ENCODE assay signal across 12 cellular contexts in the genomic region with DNA sequence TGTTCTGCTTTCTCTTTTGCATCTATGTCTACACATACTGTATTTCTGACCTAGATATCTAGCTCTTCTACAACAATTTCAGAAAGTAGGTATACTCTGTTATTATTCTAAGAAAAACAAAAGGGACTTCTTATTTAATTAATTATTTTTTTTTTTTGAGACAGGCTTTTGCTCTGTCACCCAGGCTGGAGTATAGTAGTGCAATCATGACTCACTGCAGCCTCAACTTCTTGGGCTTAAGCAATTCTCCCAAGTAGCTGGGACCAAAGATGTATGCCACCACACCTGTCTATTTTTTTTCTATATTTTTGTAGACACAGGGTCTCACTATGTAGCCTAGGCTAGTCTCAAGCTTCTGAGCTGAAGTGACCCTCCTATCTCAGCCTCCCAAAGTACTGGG.
A peak's percentile ranks its signal among the peaks of the same experiment; 100 is the strongest.
DNase-seq lines count a peak whose midpoint lies in the region; ATAC-seq and TF ChIP-seq lines count a peak whose summit lies in the region.
"Had no signal": no experiment of that assay in that cellular context is flagged by ENCODE, and none has a peak within 500 bp of the region (broad histone marks: within the 10 kb centered on the region; RNA-seq: fewer than 3 reads in every experiment).

No MANE protein-coding gene starts in this region.

- no peak overlapping the region for H2AFZ ChIP-seq in SK-N-SH (ENCODE audit: low read depth)
- H2AFZ ChIP-seq: parathyroid adenoma had no signal

- intact Hi-C loops in activated CD4-positive, alpha-beta T cell treated with anti-CD3 and anti-CD28 coated beads, Interleukin-2, amount 10 ng/mL, durations not matched to agents 24 days and 14 days (cut with micrococcal nuclease), result no loop called here

- peaks cover 25% of the 10 kb centered on the region for H3F3A ChIP-seq in SK-N-SH (replicated peaks; ENCODE audit: insufficient read depth)

- TF ChIP-seq EP300 in SK-N-SH (IDR thresholded peaks at IDR 0.05; ENCODE audit: borderline replicate concordance in 1 of 2, low read depth in 1 of 2, low read length in 1 of 2), result no peak

- no peak overlapping the region for H3K4me3 Mint-ChIP-seq in activated CD4-positive, alpha-beta T cell treated with anti-CD3 and anti-CD28 coated beads, Interleukin-2, amount 10 ng/mL, durations not matched to agents 24 days and 14 days
- H3K4me3 Mint-ChIP-seq in stimulated activated memory B cell treated with anti-CD40 and anti-IgM and Interleukin-4, amounts not matched to agents 10 μg/mL and 1 μg/mL and 100 μg/mL, for 72 hours, result no peak overlapping the region

- no peak for ATAC-seq in stimulated activated memory B cell treated with anti-CD40 and anti-IgM and Interleukin-4, amounts not matched to agents 10 μg/mL and 1 μg/mL and 100 μg/mL, for 72 hours

- peak overlapping the region; percentile 34 for H3K27ac Mint-ChIP-seq in activated CD4-positive, alpha-beta T cell treated with anti-CD3 and anti-CD28 coated beads, Interleukin-2, amount 10 ng/mL, durations not matched to agents 24 days and 14 days
- peak overlapping the region; percentile 13 for H3K27ac Mint-ChIP-seq in stimulated activated memory B cell treated with anti-CD40 and anti-IgM and Interleukin-4, amounts not matched to agents 10 μg/mL and 1 μg/mL and 100 μg/mL, for 72 hours

- H4K20me1 ChIP-seq in SK-N-SH (ENCODE audit: insufficient read depth), result peaks cover 69% of the 10 kb centered on the region

- peak overlapping the region in 1 of 2 experiments; percentile 56; a peak in 1 of 4 replicates for H3K27ac ChIP-seq in SK-N-SH (ENCODE audit: low read depth in 2 of 2, low read length in 1 of 2)
- H3K27ac ChIP-seq: parathyroid adenoma had no signal

- POLR2A ChIA-PET in SK-N-SH (lab: Yijun Ruan, JAX), result no interaction called here

- peaks cover 4 to 17% of the 10 kb centered on the region in 2 experiments for H3K36me3 ChIP-seq in SK-N-SH (replicated peaks in 1 of 2; ENCODE audit: control insufficient read depth in 1 of 2, insufficient read depth in 2 of 2, low read length in 1 of 2)

- H3K36me3 Mint-ChIP-seq in activated CD4-positive, alpha-beta T cell treated with anti-CD3 and anti-CD28 coated beads, Interleukin-2, amount 10 ng/mL, durations not matched to agents 24 days and 14 days (ENCODE audit: low read depth), result peaks cover 51% of the 10 kb centered on the region
- peaks cover 63% of the 10 kb centered on the region for H3K36me3 Mint-ChIP-seq in stimulated activated memory B cell treated with anti-CD40 and anti-IgM and Interleukin-4, amounts not matched to agents 10 μg/mL and 1 μg/mL and 100 μg/mL, for 72 hours

- H3K27me3 Mint-ChIP-seq in activated CD4-positive, alpha-beta T cell treated with anti-CD3 and anti-CD28 coated beads, Interleukin-2, amount 10 ng/mL, durations not matched to agents 24 days and 14 days, result no peaks in the 10 kb centered on the region
- H3K27me3 Mint-ChIP-seq in stimulated activated memory B cell treated with anti-CD40 and anti-IgM and Interleukin-4, amounts not matched to agents 10 μg/mL and 1 μg/mL and 100 μg/mL, for 72 hours, result no peaks in the 10 kb centered on the region

- H3K9me3 Mint-ChIP-seq in activated CD4-positive, alpha-beta T cell treated with anti-CD3 and anti-CD28 coated beads, Interleukin-2, amount 10 ng/mL, durations not matched to agents 24 days and 14 days, result no peaks in the 10 kb centered on the region
- peaks cover 5% of the 10 kb centered on the region for H3K9me3 Mint-ChIP-seq in stimulated activated memory B cell treated with anti-CD40 and anti-IgM and Interleukin-4, amounts not matched to agents 10 μg/mL and 1 μg/mL and 100 μg/mL, for 72 hours

- CTCF ChIA-PET in SK-N-SH (lab: Yijun Ruan, JAX), result interaction anchor here (1.4 to 1.9 kb wide), 3 partner anchors 45 to 216 kb away, joined by 3 to 9 read pairs (median 3); no protein-coding TSS in a partner anchor

- H3K4me2 ChIP-seq in SK-N-SH, result 0 out of 2 replicates have a peak overlapping the region, but pooled peaks have one; percentile 5

- no peak for DNase-seq in activated CD4-positive, alpha-beta T cell treated with anti-CD3 and anti-CD28 coated beads, Interleukin-2, amount 10 ng/mL, durations not matched to agents 24 days and 14 days
- no peak for DNase-seq in activated CD4-positive, alpha-beta T cell treated with anti-CD3 and anti-CD28 coated beads, Interleukin-2, amount 50 U/mL, for 1 hour
- DNase-seq in SK-N-SH (no peak), fibroblast of gingiva (ENCODE audit: low read depth) (peak; percentile 57), AG08395 (ENCODE audit: low spot score) (no peak), NCI-H1436 treated with DMSO at 0.1 percent for 48 hours (lab: John Stamatoyannopoulos, UW) (no peak), mucosa of gallbladder (ENCODE audit: low spot score) (no peak)
- DNase-seq: activated effector memory CD4-positive, alpha-beta T cell treated with anti-CD3 and anti-CD28 coated beads, Interleukin-2, amount 50 U/mL, for 16 hours; glutamatergic neuron; RPMI8226 had no signal

- H3K79me2 ChIP-seq in SK-N-SH (ENCODE audit: insufficient read depth), result peaks cover 100% of the 10 kb centered on the region

- TF ChIP-seq RAD21 in SK-N-SH (IDR thresholded peaks at IDR 0.05; ENCODE audit: low read length), result no peak

- H3K9me2 ChIP-seq in SK-N-SH, result no peaks in the 10 kb centered on the region

- no peak overlapping the region for H3K4me3 ChIP-seq in SK-N-SH (ENCODE audit: low read depth in 2 of 2, low read length in 1 of 2)

- H3K27me3 ChIP-seq in SK-N-SH (ENCODE audit: insufficient read depth), result no peaks in the 10 kb centered on the region

- H3K9ac ChIP-seq in SK-N-SH, result no peak overlapping the region
- H3K9ac ChIP-seq: parathyroid adenoma had no signal

- peaks cover 50% of the 10 kb centered on the region for H3K4me1 Mint-ChIP-seq in activated CD4-positive, alpha-beta T cell treated with anti-CD3 and anti-CD28 coated beads, Interleukin-2, amount 10 ng/mL, durations not matched to agents 24 days and 14 days
- H3K4me1 Mint-ChIP-seq in stimulated activated memory B cell treated with anti-CD40 and anti-IgM and Interleukin-4, amounts not matched to agents 10 μg/mL and 1 μg/mL and 100 μg/mL, for 72 hours, result peaks cover 65% of the 10 kb centered on the region

- H3K4me1 ChIP-seq in SK-N-SH (ENCODE audit: control insufficient read depth in 1 of 2, insufficient read depth in 2 of 2, low read depth in 1 of 2, low read length in 1 of 2), result peaks cover 4 to 37% of the 10 kb centered on the region in 2 experiments; a peak in 3 of 4 replicates

- H3K9me3 ChIP-seq in SK-N-SH, result no peaks in the 10 kb centered on the region

- no peak for TF ChIP-seq CTCF in SK-N-SH (IDR thresholded peaks at IDR 0.05)

TF ChIP-seq in SK-N-SH, 30 proteins besides CTCF, POLR2A, EP300 and RAD21:
- TF ChIP-seq TAF1 (IDR thresholded peaks at IDR 0.05; ENCODE audit: borderline replicate concordance, low read depth, low read length) (no peak), RFX5 (IDR thresholded peaks at IDR 0.05; ENCODE audit: low read length) (no peak), CHD2 (IDR thresholded peaks at IDR 0.05; ENCODE audit: low read length, partially characterized antibody) (no peak), TEAD4 (IDR thresholded peaks at IDR 0.05; ENCODE audit: borderline replicate concordance, insufficient read depth) (no peak), MEF2A (IDR thresholded peaks at IDR 0.05; ENCODE audit: borderline replicate concordance, low read depth) (no peak), GABPA (IDR thresholded peaks at IDR 0.05; ENCODE audit: low read depth) (no peak), MXI1 (IDR thresholded peaks at IDR 0.05; ENCODE audit: low read depth, low read length) (no peak)
- TF ChIP-seq, protein P1, sequence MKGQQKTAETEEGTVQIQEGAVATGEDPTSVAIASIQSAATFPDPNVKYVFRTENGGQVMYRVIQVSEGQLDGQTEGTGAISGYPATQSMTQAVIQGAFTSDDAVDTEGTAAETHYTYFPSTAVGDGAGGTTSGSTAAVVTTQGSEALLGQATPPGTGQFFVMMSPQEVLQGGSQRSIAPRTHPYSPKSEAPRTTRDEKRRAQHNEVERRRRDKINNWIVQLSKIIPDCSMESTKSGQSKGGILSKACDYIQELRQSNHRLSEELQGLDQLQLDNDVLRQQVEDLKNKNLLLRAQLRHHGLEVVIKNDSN (IDR thresholded peaks at IDR 0.05; ENCODE audit: borderline replicate concordance, low read depth), result no peak
- TF ChIP-seq, protein P2, sequence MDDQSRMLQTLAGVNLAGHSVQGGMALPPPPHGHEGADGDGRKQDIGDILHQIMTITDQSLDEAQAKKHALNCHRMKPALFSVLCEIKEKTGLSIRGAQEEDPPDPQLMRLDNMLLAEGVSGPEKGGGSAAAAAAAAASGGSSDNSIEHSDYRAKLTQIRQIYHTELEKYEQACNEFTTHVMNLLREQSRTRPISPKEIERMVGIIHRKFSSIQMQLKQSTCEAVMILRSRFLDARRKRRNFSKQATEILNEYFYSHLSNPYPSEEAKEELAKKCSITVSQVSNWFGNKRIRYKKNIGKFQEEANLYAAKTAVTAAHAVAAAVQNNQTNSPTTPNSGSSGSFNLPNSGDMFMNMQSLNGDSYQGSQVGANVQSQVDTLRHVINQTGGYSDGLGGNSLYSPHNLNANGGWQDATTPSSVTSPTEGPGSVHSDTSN (IDR thresholded peaks at IDR 0.05), result no peak
- TF ChIP-seq, protein P3, sequence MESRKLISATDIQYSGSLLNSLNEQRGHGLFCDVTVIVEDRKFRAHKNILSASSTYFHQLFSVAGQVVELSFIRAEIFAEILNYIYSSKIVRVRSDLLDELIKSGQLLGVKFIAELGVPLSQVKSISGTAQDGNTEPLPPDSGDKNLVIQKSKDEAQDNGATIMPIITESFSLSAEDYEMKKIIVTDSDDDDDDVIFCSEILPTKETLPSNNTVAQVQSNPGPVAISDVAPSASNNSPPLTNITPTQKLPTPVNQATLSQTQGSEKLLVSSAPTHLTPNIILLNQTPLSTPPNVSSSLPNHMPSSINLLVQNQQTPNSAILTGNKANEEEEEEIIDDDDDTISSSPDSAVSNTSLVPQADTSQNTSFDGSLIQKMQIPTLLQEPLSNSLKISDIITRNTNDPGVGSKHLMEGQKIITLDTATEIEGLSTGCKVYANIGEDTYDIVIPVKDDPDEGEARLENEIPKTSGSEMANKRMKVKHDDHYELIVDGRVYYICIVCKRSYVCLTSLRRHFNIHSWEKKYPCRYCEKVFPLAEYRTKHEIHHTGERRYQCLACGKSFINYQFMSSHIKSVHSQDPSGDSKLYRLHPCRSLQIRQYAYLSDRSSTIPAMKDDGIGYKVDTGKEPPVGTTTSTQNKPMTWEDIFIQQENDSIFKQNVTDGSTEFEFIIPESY (IDR thresholded peaks at IDR 0.05; ENCODE audit: borderline replicate concordance, low read depth), result no peak
